ENCODE assay signal across 8 cellular contexts in the genomic region with DNA sequence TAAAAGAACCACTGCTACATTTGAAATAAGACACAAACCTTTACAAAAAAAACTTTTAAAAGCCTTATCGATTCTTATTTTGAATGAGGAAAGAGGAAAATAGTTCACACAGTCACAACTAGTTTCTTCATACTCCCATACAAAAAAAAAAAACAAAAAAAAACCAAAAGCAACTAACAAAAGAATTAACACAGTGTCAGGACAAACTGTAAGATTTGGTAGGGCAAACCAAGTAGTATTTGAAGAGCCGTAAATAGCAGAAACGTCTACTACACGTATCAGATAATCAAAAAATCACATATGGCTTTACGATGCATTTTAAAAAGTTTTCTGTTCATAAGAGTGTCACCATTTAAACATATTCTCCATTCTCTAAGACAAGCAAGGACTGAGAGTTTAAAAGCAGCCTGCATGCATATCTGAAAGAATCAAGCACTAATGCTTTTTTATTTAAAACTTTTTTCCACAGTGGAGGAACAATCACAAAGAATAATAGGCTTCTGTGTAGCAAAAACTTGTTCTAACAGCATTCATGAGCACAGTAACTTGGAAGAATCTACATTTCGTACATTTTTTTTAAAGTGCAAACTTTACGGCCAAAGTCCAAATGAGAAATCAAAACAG. TPM values are rescaled to one million over a fixed set of nuclear protein-coding genes. Genes with fewer than 3 reads are reported as not detected.
A peak's percentile ranks its signal among the peaks of the same experiment; 100 is the strongest.
DNase-seq lines count a peak whose midpoint lies in the region; ATAC-seq and TF ChIP-seq lines count a peak whose summit lies in the region.

No MANE protein-coding gene starts in this region.

- peak overlapping the region; percentile 97 for H3K27ac Mint-ChIP-seq in CD8-positive, alpha-beta T cell

- H3K27me3 ChIP-seq in CD8-positive, alpha-beta T cell (ENCODE audit: insufficient read depth, low read length): no peaks in the 10 kb centered on the region
- H3K27me3 ChIP-seq in PC-3 (ENCODE audit: low read length): no peaks in the 10 kb centered on the region
- no peaks in the 10 kb centered on the region for H3K27me3 ChIP-seq in neutrophil

- no peaks in the 10 kb centered on the region for H3K27me3 Mint-ChIP-seq in CD8-positive, alpha-beta T cell (ENCODE audit: low read depth)

- CTCF ChIA-PET in CD8-positive, alpha-beta T cell (lab: Charles Lee): interaction anchor here (1.1 to 1.7 kb wide), 3 partner anchors 25 to 129 kb away, joined by 3 to 6 read pairs (median 6); no protein-coding TSS in a partner anchor
- CTCF ChIA-PET in PC-3 (lab: Charles Lee): interaction anchor here (0.7 kb wide), 1 partner anchor 296 kb away, joined by 4 read pairs; no protein-coding TSS in a partner anchor

- DNase-seq in CD8-positive, alpha-beta T cell: no peak
- DNase-seq in PC-3 (no peak), epithelial cell of prostate (ENCODE audit: low read depth, low spot score) (no peak), OCI-M1 (lab: John Stamatoyannopoulos, UW) (no peak), islet precursor cell (no peak), COLO668 (lab: John Stamatoyannopoulos, UW; ENCODE audit: unreplicated experiment) (no peak), nucleus accumbens (lab: John Stamatoyannopoulos, UW) (no peak)

- H3K4me1 Mint-ChIP-seq in CD8-positive, alpha-beta T cell (ENCODE audit: low read depth): peaks cover 55% of the 10 kb centered on the region

- POLR2A ChIA-PET in CD8-positive, alpha-beta T cell (lab: Charles Lee): interaction anchor here (1.3 kb wide), 1 partner anchor 178 kb away, joined by 4 read pairs; a partner anchor contains a TSS
- POLR2A ChIA-PET in PC-3 (lab: Charles Lee; ENCODE audit: unreplicated experiment): no interaction called here

- peaks cover 14% of the 10 kb centered on the region for H3K36me3 Mint-ChIP-seq in CD8-positive, alpha-beta T cell

- peak overlapping the region; percentile 100 for H3K4me3 Mint-ChIP-seq in CD8-positive, alpha-beta T cell

- H3K4me2 ChIP-seq in PC-3 (ENCODE audit: low read length): peak overlapping the region; percentile 91

- H3K36me3 ChIP-seq in CD8-positive, alpha-beta T cell (ENCODE audit: insufficient read depth, low read length): no peaks in the 10 kb centered on the region
- H3K36me3 ChIP-seq in PC-3 (ENCODE audit: low read depth, low read length) (no peaks in the 10 kb centered on the region), neutrophil (no peaks in the 10 kb centered on the region)

- H3K9me3 Mint-ChIP-seq in CD8-positive, alpha-beta T cell: no peaks in the 10 kb centered on the region

- H3K9me3 ChIP-seq in CD8-positive, alpha-beta T cell (ENCODE audit: low read length): no peaks in the 10 kb centered on the region
- H3K9me3 ChIP-seq in PC-3 (ENCODE audit: low read length) (no peaks in the 10 kb centered on the region), neutrophil (no peaks in the 10 kb centered on the region)

- no peak for TF ChIP-seq CTCF in CD8-positive, alpha-beta T cell (IDR thresholded peaks at IDR 0.05)
- TF ChIP-seq CTCF in PC-3 (conservative IDR thresholded peaks at IDR 0.05; ENCODE audit: low read depth, low read length) (no peak), neutrophil (IDR thresholded peaks at IDR 0.05) (no peak)

- H3K9me2 ChIP-seq in PC-3 (replicated peaks; ENCODE audit: low read length): no peaks in the 10 kb centered on the region

- no TSS peak for BruUV-seq in PC-3 (replicated peaks; lab: Mats Ljungman, UMichigan)

- H2AFZ ChIP-seq in PC-3 (ENCODE audit: low read length): no peak overlapping the region

- peaks cover 72% of the 10 kb centered on the region for H3K79me2 ChIP-seq in PC-3 (ENCODE audit: low read length)

- H3F3A ChIP-seq in PC-3 (ENCODE audit: low read length, unreplicated experiment): no peaks in the 10 kb centered on the region

- peak overlapping the region; percentile 15 for H3K27ac ChIP-seq in CD8-positive, alpha-beta T cell (ENCODE audit: low read depth, low read length)
- H3K27ac ChIP-seq in PC-3 (ENCODE audit: low read length) (no peak overlapping the region), epithelial cell of prostate (peak overlapping the region; percentile 98), neutrophil (peak overlapping the region; percentile 100)

- peaks cover 47% of the 10 kb centered on the region for H3K4me1 ChIP-seq in CD8-positive, alpha-beta T cell (ENCODE audit: insufficient read depth, low read length)
- H3K4me1 ChIP-seq in PC-3 (ENCODE audit: insufficient read depth, low read length) (peaks cover 36% of the 10 kb centered on the region), neutrophil (ENCODE audit: control insufficient read depth in 1 of 2, insufficient read depth in 1 of 2, low read depth in 1 of 2, low read length in 1 of 2) (peaks cover 63 to 65% of the 10 kb centered on the region in 2 experiments)

- intact Hi-C loops in CD8-positive, alpha-beta T cell (cut with DNase I, micrococcal nuclease): loop anchor here (5.0 to 10.0 kb wide), 5 partner anchors 209 to 968 kb away; a partner anchor contains a TSS
- intact Hi-C loops in PC-3 (cut with micrococcal nuclease): no loop called here

- peaks cover 45% of the 10 kb centered on the region for H4K20me1 ChIP-seq in PC-3 (ENCODE audit: low read length)

- no peak for ATAC-seq in CD8-positive, alpha-beta T cell
- no peak for ATAC-seq in PC-3

- peak overlapping the region; percentile 83 for H3K9ac ChIP-seq in PC-3 (ENCODE audit: low read length)

- peak overlapping the region; percentile 94 for H3K4me3 ChIP-seq in CD8-positive, alpha-beta T cell (ENCODE audit: low read depth, low read length)
- peak overlapping the region; percentile 91 for H3K4me3 ChIP-seq in PC-3 (ENCODE audit: low read length)
- peak overlapping the region; percentile 81 to 100 for H3K4me3 ChIP-seq in neutrophil (ENCODE audit: low read depth in 1 of 2, low read length in 1 of 2)

RNA-seq across cellular contexts. Expression of a gene that starts 2.2 kb away (rescaled TPM):
- 10 to 100 TPM; 79.8 to 80.0 TPM for total RNA-seq in CD8-positive, alpha-beta T cell
- 53.0 and 59.3 TPM in 2 replicates for total RNA-seq in PC-3 (2014; rRNA removed)
